In genomic region chr11:6547177-6547576, GRCh38 we compare ENCODE assay signal across 22 cellular contexts.
"Had no signal": no experiment of that assay in that cellular context is flagged by ENCODE, and none has a peak within 500 bp of the region (broad histone marks: within the 10 kb centered on the region; RNA-seq: fewer than 3 reads in every experiment).

No MANE protein-coding gene starts in this region.

- H3K9me3 ChIP-seq: gastrocnemius medialis, neutrophil, right lobe of liver, suprapubic skin, transverse colon, upper lobe of right lung, uterus had no signal

- H3K36me3 ChIP-seq: gastrocnemius medialis, right lobe of liver, transverse colon, upper lobe of right lung, uterus had no signal

- DNase-seq: dermis blood vessel endothelial cell; effector memory CD4-positive, alpha-beta T cell; gastrocnemius medialis; head of caudate nucleus; kidney; natural killer cell; right lobe of liver; small intestine; stimulated activated CD4-positive, alpha-beta T cell treated with anti-CD3 and anti-CD28 coated beads, Interleukin-12 subunit alpha, Interleukin-12 subunit beta, amount 100 ng/mL, for 4 hours; stimulated activated CD4-positive, alpha-beta T cell treated with anti-CD3 and anti-CD28 coated beads, Interleukin-1b, Interleukin-23, amount 100 ng/mL, for 48 hours; stimulated activated CD4-positive, alpha-beta T cell treated with anti-CD3 and anti-CD28 coated beads, Interleukin-4, amount 100 ng/mL, for 1 hour; stimulated activated CD8-positive, alpha-beta memory T cell treated with anti-CD3 and anti-CD28 coated beads, Interleukin-4, amount 100 ng/mL, for 48 hours; stimulated activated naive CD4-positive, alpha-beta T cell treated with Interleukin-2 at 50 U/mL for 16 hours; transverse colon; uterus had no signal

- H2AFZ ChIP-seq: parathyroid adenoma had no signal

- ATAC-seq: left lobe of liver, natural killer cell, upper lobe of right lung had no signal

- H3K9ac ChIP-seq: parathyroid adenoma had no signal

- H3K27ac ChIP-seq: coronary artery, neutrophil, parathyroid adenoma, right lobe of liver, suprapubic skin, transverse colon, upper lobe of right lung, uterus had no signal

- H3K27me3 ChIP-seq: gastrocnemius medialis, neutrophil, right lobe of liver, suprapubic skin, transverse colon, upper lobe of right lung, uterus had no signal

- H3K4me3 ChIP-seq: coronary artery, gastrocnemius medialis, lung, right lobe of liver, suprapubic skin, transverse colon, upper lobe of right lung, uterus had no signal

- H3K4me1 ChIP-seq: parathyroid adenoma, right lobe of liver, suprapubic skin, transverse colon, upper lobe of right lung, uterus had no signal
